In genomic region chr10:24046060-24046459, GRCh38 we compare ENCODE assay signal across 29 cellular contexts.
"Had no signal": no experiment of that assay in that cellular context is flagged by ENCODE, and none has a peak within 500 bp of the region (broad histone marks: within the 10 kb centered on the region; RNA-seq: fewer than 3 reads in every experiment).

No MANE protein-coding gene starts in this region.

- DNase-seq: stimulated activated CD4-positive, alpha-beta T cell treated with anti-CD3 and anti-CD28 coated beads, Interleukin-2, amount 100 ng/mL, for 48 hours; stimulated activated CD4-positive, alpha-beta T cell treated with anti-CD3 and anti-CD28 coated beads, Interleukin-4, amount 100 ng/mL, for 1 hour; stimulated activated CD4-positive, alpha-beta T cell treated with anti-CD3 and anti-CD28 coated beads, Interleukin-4, amount 100 ng/mL, for 24 hours; stimulated activated CD4-positive, alpha-beta T cell treated with anti-CD3 and anti-CD28 coated beads, Interleukin-4, amount 100 ng/mL, for 4 hours; stimulated activated CD8-positive, alpha-beta memory T cell treated with anti-CD3 and anti-CD28 coated beads, Interleukin-4, amount 100 ng/mL, for 48 hours; stimulated activated naive B cell treated with anti-CD40 and anti-IgM and Interleukin-4, amounts not matched to agents 10 μg/mL and 1 μg/mL and 100 μg/mL, for 72 hours; stimulated activated naive CD4-positive, alpha-beta T cell; stimulated activated naive CD4-positive, alpha-beta T cell treated with Interleukin-2 at 50 U/mL for 16 hours; stimulated activated naive CD8-positive, alpha-beta T cell treated with anti-CD3 and anti-CD28 coated beads, Interleukin-15, amount 100 ng/mL, for 72 hours; stimulated activated naive CD8-positive, alpha-beta T cell treated with anti-CD3 and anti-CD28 coated beads, Interleukin-15, Interleukin-2, amounts not matched to agents 100 U/mL and 50 U/mL, for 24 hours; stomach; substantia nigra; testis; thyroid gland; tibial artery; transverse colon; trophoblast cell; upper lobe of left lung; upper lobe of right lung; uterus had no signal

- H3K27ac ChIP-seq: stomach, suprapubic skin, testis, thoracic aorta, thyroid gland, tibial artery, tibial nerve, transverse colon, upper lobe of left lung, upper lobe of right lung, uterus, vagina had no signal

- H3K27me3 Mint-ChIP-seq: stimulated activated memory B cell treated with anti-CD40 and anti-IgM and Interleukin-4, amounts not matched to agents 10 μg/mL and 1 μg/mL and 100 μg/mL, for 72 hours; stimulated activated naive B cell treated with anti-CD40 and anti-IgM and Interleukin-4, amounts not matched to agents 10 μg/mL and 1 μg/mL and 100 μg/mL, for 72 hours; stimulated activated naive CD8-positive, alpha-beta T cell treated with anti-CD3 and anti-CD28 coated beads, Interleukin-15, amount 100 ng/mL, for 72 hours; stimulated activated naive CD8-positive, alpha-beta T cell treated with anti-CD3 and anti-CD28 coated beads, Interleukin-15, Interleukin-2, amounts not matched to agents 100 ng/mL and 50 ng/mL, for 24 hours; type B pancreatic cell had no signal

- H3K9me3 ChIP-seq: testis, thyroid gland, vagina had no signal

- H3K4me3 Mint-ChIP-seq: stimulated activated effector memory CD8-positive, alpha-beta T cell treated with anti-CD3 and anti-CD28 coated beads, Interleukin-12 subunit alpha, Interleukin-12 subunit beta, amount 100 ng/mL, for 72 hours; stimulated activated memory B cell treated with anti-CD40 and anti-IgM and Interleukin-4, amounts not matched to agents 10 μg/mL and 1 μg/mL and 100 μg/mL, for 72 hours; stimulated activated naive B cell treated with anti-CD40 and anti-IgM and Interleukin-4, amounts not matched to agents 10 μg/mL and 1 μg/mL and 100 μg/mL, for 72 hours; stimulated activated naive CD8-positive, alpha-beta T cell treated with anti-CD3 and anti-CD28 coated beads, Interleukin-15, amount 100 ng/mL, for 72 hours; stimulated activated naive CD8-positive, alpha-beta T cell treated with anti-CD3 and anti-CD28 coated beads, Interleukin-15, Interleukin-2, amounts not matched to agents 100 ng/mL and 50 ng/mL, for 24 hours; type B pancreatic cell had no signal

- FAIRE-seq: urothelium cell line had no signal

- H3K9me3 Mint-ChIP-seq: stimulated activated naive CD8-positive, alpha-beta T cell treated with anti-CD3 and anti-CD28 coated beads, Interleukin-15, amount 100 ng/mL, for 72 hours had no signal

- H3K27ac Mint-ChIP-seq: stimulated activated effector memory CD8-positive, alpha-beta T cell treated with anti-CD3 and anti-CD28 coated beads, Interleukin-12 subunit alpha, Interleukin-12 subunit beta, amount 100 ng/mL, for 72 hours; stimulated activated memory B cell treated with anti-CD40 and anti-IgM and Interleukin-4, amounts not matched to agents 10 μg/mL and 1 μg/mL and 100 μg/mL, for 72 hours; stimulated activated naive B cell treated with anti-CD40 and anti-IgM and Interleukin-4, amounts not matched to agents 10 μg/mL and 1 μg/mL and 100 μg/mL, for 72 hours; stimulated activated naive CD8-positive, alpha-beta T cell treated with anti-CD3 and anti-CD28 coated beads, Interleukin-15, amount 100 ng/mL, for 72 hours; stimulated activated naive CD8-positive, alpha-beta T cell treated with anti-CD3 and anti-CD28 coated beads, Interleukin-15, Interleukin-2, amounts not matched to agents 100 ng/mL and 50 ng/mL, for 24 hours; type B pancreatic cell had no signal

- H3K4me3 ChIP-seq: stomach, suprapubic skin, testis, thoracic aorta, thyroid gland, tibial artery, tibial nerve, transverse colon, upper lobe of left lung, upper lobe of right lung, uterus, vagina had no signal

- H3K4me1 ChIP-seq: suprapubic skin, testis, tibial artery, tibial nerve, upper lobe of left lung, upper lobe of right lung, uterus, vagina had no signal

- H3K27me3 ChIP-seq: suprapubic skin, testis, thyroid gland, tibial artery, tibial nerve, transverse colon, upper lobe of left lung, upper lobe of right lung, uterus, vagina had no signal

- ATAC-seq: stimulated activated effector memory CD8-positive, alpha-beta T cell treated with anti-CD3 and anti-CD28 coated beads, Interleukin-12 subunit alpha, Interleukin-12 subunit beta, amount 100 ng/mL, for 72 hours; stimulated activated memory B cell treated with anti-CD40 and anti-IgM and Interleukin-4, amounts not matched to agents 10 μg/mL and 1 μg/mL and 100 μg/mL, for 72 hours; stimulated activated naive B cell treated with anti-CD40 and anti-IgM and Interleukin-4, amounts not matched to agents 10 μg/mL and 1 μg/mL and 100 μg/mL, for 72 hours; stimulated activated naive CD8-positive, alpha-beta T cell treated with anti-CD3 and anti-CD28 coated beads, Interleukin-15, amount 100 ng/mL, for 72 hours; stimulated activated naive CD8-positive, alpha-beta T cell treated with anti-CD3 and anti-CD28 coated beads, Interleukin-15, Interleukin-2, amounts not matched to agents 100 U/mL and 50 U/mL, for 24 hours; upper lobe of right lung had no signal

- H3K36me3 Mint-ChIP-seq: stimulated activated effector memory CD8-positive, alpha-beta T cell treated with anti-CD3 and anti-CD28 coated beads, Interleukin-12 subunit alpha, Interleukin-12 subunit beta, amount 100 ng/mL, for 72 hours; stimulated activated memory B cell treated with anti-CD40 and anti-IgM and Interleukin-4, amounts not matched to agents 10 μg/mL and 1 μg/mL and 100 μg/mL, for 72 hours; stimulated activated naive B cell treated with anti-CD40 and anti-IgM and Interleukin-4, amounts not matched to agents 10 μg/mL and 1 μg/mL and 100 μg/mL, for 72 hours; type B pancreatic cell had no signal

- H3K36me3 ChIP-seq: stomach, suprapubic skin, thoracic aorta, thyroid gland, tibial artery, tibial nerve, transverse colon, upper lobe of left lung, upper lobe of right lung, uterus, vagina had no signal

- H3K4me1 Mint-ChIP-seq: stimulated activated effector memory CD8-positive, alpha-beta T cell treated with anti-CD3 and anti-CD28 coated beads, Interleukin-12 subunit alpha, Interleukin-12 subunit beta, amount 100 ng/mL, for 72 hours; stimulated activated memory B cell treated with anti-CD40 and anti-IgM and Interleukin-4, amounts not matched to agents 10 μg/mL and 1 μg/mL and 100 μg/mL, for 72 hours; stimulated activated naive B cell treated with anti-CD40 and anti-IgM and Interleukin-4, amounts not matched to agents 10 μg/mL and 1 μg/mL and 100 μg/mL, for 72 hours; stimulated activated naive CD8-positive, alpha-beta T cell treated with anti-CD3 and anti-CD28 coated beads, Interleukin-15, amount 100 ng/mL, for 72 hours had no signal
